ENCODE assay signal across 23 cellular contexts in genomic region chr2:72036173-72036545, GRCh38.
"Had no signal": no experiment of that assay in that cellular context is flagged by ENCODE, and none has a peak within 500 bp of the region (broad histone marks: within the 10 kb centered on the region; RNA-seq: fewer than 3 reads in every experiment).

No MANE protein-coding gene starts in this region.

- H3K36me3 ChIP-seq: gastrocnemius medialis, lower lobe of right lung, right lobe of liver, stomach, thyroid gland, upper lobe of left lung, vagina had no signal

- H3K4me3 ChIP-seq: gastrocnemius medialis, lower lobe of right lung, right lobe of liver, skin epidermis, stomach, thyroid gland, upper lobe of left lung, vagina had no signal

- H3K9me3 ChIP-seq: gastrocnemius medialis, lower lobe of right lung, right lobe of liver, stomach, thyroid gland, upper lobe of left lung, vagina had no signal

- DNase-seq: activated B cell treated with CpG ODN at 0.5 μM for 24 hours; activated CD4-positive, alpha-beta T cell treated with anti-CD3 and anti-CD28 coated beads for 36 hours; activated CD8-positive, alpha-beta memory T cell treated with anti-CD3 and anti-CD28 coated beads, Interleukin-2, amount 10 ng/mL, durations not matched to agents 7 days and 5 days; activated CD8-positive, alpha-beta T cell treated with anti-CD3 and anti-CD28 coated beads, Interleukin-2, amount 10 ng/mL, durations not matched to agents 7 days and 5 days; activated T-cell treated with anti-CD3 and anti-CD28 coated beads, Interleukin-2, amount 50 U/mL, for 48 hours; dermis blood vessel endothelial cell; effector CD8-positive, alpha-beta T cell; gastrocnemius medialis; glutamatergic neuron; kidney; lower lobe of right lung; mesenchymal stem cell; natural killer cell; stimulated activated CD4-positive, alpha-beta T cell treated with anti-CD3 and anti-CD28 coated beads, Interleukin-1b, Interleukin-23, amount 100 ng/mL, for 48 hours; stimulated activated CD4-positive, alpha-beta T cell treated with anti-CD3 and anti-CD28 coated beads, Interleukin-4, amount 100 ng/mL, for 4 hours; stimulated activated naive B cell treated with anti-CD40 and anti-IgM and Interleukin-4, amounts not matched to agents 10 μg/mL and 1 μg/mL and 100 μg/mL, for 72 hours; stomach; T-helper 1 cell; thyroid gland; upper lobe of left lung had no signal

- H3K27ac ChIP-seq: gastrocnemius medialis, lower lobe of right lung, right lobe of liver, stomach, thyroid gland, upper lobe of left lung, vagina had no signal

- ATAC-seq: activated CD4-positive, alpha-beta T cell treated with anti-CD3 and anti-CD28 coated beads for 36 hours; activated CD8-positive, alpha-beta memory T cell treated with anti-CD3 and anti-CD28 coated beads, Interleukin-2, amount 10 ng/mL, durations not matched to agents 7 days and 5 days; activated CD8-positive, alpha-beta T cell treated with anti-CD3 and anti-CD28 coated beads, Interleukin-2, amount 10 ng/mL, durations not matched to agents 7 days and 5 days; gastrocnemius medialis; lower lobe of right lung; natural killer cell; right lobe of liver; stimulated activated naive B cell treated with anti-CD40 and anti-IgM and Interleukin-4, amounts not matched to agents 10 μg/mL and 1 μg/mL and 100 μg/mL, for 72 hours had no signal

- H3K4me1 ChIP-seq: gastrocnemius medialis, lower lobe of right lung, right lobe of liver, stomach, thyroid gland, upper lobe of left lung, vagina had no signal

- H3K27me3 ChIP-seq: gastrocnemius medialis, right lobe of liver, thyroid gland, upper lobe of left lung, vagina had no signal
